2 cellular contexts compared by ENCODE assay signal in genomic region chr17:45791041-45791582, GRCh38.
TF ChIP-seq lines count a peak whose summit lies in the region.

No MANE protein-coding gene starts in this region.

TF ChIP-seq in HCT116, 20 proteins besides CTCF, POLR2A, EP300 and RAD21:
- TF ChIP-seq CEBPB (IDR thresholded peaks at IDR 0.05; ENCODE audit: low read depth) (no peak), EZH2phosphoT487 (IDR thresholded peaks at IDR 0.05; ENCODE audit: borderline replicate concordance) (no peak), ZBTB33 (IDR thresholded peaks at IDR 0.05; ENCODE audit: extremely low read depth, insufficient replicate concordance, low read length) (no peak), TCF7L2 (IDR thresholded peaks at IDR 0.05; ENCODE audit: borderline replicate concordance, extremely low read depth, insufficient read depth, insufficient read length) (no peak), JUND (IDR thresholded peaks at IDR 0.05) (no peak), SIN3A (IDR thresholded peaks at IDR 0.05; ENCODE audit: low read depth) (no peak), MAX (IDR thresholded peaks at IDR 0.05) (no peak), ATF3 (IDR thresholded peaks at IDR 0.05) (no peak), SRF (IDR thresholded peaks at IDR 0.05; ENCODE audit: low read depth) (no peak), ELF1 (IDR thresholded peaks at IDR 0.05; ENCODE audit: borderline replicate concordance, low read depth) (no peak), REST (IDR thresholded peaks at IDR 0.05; ENCODE audit: low read depth) (no peak), SP1 (IDR thresholded peaks at IDR 0.05; ENCODE audit: low read depth) (no peak), EZH2 (IDR thresholded peaks at IDR 0.05) (no peak), EGR1 (IDR thresholded peaks at IDR 0.05; ENCODE audit: low read depth) (no peak), ZNF274 (IDR thresholded peaks at IDR 0.05; ENCODE audit: low read depth, low read length) (no peak), YY1 (IDR thresholded peaks at IDR 0.05; ENCODE audit: extremely low read depth, insufficient replicate concordance, low read depth, low read length) (no peak), POLR2AphosphoS5 (IDR thresholded peaks at IDR 0.05; ENCODE audit: low read depth, low read length) (no peak), FOSL1 (IDR thresholded peaks at IDR 0.05; ENCODE audit: low read depth) (no peak), ZFX (IDR thresholded peaks at IDR 0.05) (no peak)

TF ChIP-seq in K562, 482 proteins besides CTCF, POLR2A, EP300 and RAD21:
- TF ChIP-seq NFIC (IDR thresholded peaks at IDR 0.05) (peak; percentile 18; the same call in 1 of the 2 replicates), NCOA2 (IDR thresholded peaks at IDR 0.05; ENCODE audit: partially characterized antibody in 2 of 2) (no peak)
